Comparison of ENCODE assay signal across 8 cellular contexts in the genomic region with DNA sequence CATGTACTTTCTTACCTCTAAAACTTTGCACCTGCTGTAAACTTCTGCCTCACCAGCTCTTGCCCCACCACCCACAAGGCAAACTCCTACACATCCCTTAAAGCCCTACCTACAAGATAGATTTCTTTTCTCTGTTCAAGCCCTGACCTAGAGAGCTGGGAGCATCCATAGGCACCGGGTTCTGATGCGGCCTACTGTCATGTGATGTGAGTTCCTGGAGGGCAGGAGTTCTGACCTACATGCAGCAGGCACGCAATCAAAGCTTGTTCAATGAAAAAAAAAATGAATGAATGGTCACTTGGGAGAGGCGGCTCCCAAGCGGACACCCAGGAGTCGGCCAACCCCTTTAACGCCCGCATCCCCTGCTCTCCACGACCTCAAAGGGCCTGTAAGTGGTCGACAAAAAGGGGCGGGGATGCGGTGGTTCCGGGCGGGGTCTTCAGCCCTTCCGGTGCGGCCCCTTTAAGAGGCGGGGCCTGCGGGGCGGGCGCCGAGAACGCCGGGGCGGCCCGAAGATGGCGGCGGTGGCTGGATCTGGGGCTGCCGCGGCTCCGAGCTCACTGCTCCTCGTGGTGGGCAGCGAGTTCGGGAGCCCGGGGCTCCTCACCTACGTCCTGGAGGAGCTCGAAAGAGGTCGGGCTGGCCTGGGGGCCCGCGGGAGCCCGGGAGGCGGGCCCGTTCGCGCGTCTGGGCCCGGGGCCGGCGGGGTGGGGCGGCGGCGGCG. TPM values are rescaled to one million over a fixed set of nuclear protein-coding genes. Genes with fewer than 3 reads are reported as not detected.
DNase-seq lines count a peak whose midpoint lies in the region; ATAC-seq, FAIRE-seq and TF ChIP-seq lines count a peak whose summit lies in the region.

A gene with protein sequence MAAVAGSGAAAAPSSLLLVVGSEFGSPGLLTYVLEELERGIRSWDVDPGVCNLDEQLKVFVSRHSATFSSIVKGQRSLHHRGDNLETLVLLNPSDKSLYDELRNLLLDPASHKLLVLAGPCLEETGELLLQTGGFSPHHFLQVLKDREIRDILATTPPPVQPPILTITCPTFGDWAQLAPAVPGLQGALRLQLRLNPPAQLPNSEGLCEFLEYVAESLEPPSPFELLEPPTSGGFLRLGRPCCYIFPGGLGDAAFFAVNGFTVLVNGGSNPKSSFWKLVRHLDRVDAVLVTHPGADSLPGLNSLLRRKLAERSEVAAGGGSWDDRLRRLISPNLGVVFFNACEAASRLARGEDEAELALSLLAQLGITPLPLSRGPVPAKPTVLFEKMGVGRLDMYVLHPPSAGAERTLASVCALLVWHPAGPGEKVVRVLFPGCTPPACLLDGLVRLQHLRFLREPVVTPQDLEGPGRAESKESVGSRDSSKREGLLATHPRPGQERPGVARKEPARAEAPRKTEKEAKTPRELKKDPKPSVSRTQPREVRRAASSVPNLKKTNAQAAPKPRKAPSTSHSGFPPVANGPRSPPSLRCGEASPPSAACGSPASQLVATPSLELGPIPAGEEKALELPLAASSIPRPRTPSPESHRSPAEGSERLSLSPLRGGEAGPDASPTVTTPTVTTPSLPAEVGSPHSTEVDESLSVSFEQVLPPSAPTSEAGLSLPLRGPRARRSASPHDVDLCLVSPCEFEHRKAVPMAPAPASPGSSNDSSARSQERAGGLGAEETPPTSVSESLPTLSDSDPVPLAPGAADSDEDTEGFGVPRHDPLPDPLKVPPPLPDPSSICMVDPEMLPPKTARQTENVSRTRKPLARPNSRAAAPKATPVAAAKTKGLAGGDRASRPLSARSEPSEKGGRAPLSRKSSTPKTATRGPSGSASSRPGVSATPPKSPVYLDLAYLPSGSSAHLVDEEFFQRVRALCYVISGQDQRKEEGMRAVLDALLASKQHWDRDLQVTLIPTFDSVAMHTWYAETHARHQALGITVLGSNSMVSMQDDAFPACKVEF (plus strand): TSS at position 493 of the 724 bp plus-strand sequence. CDS start 23 bp downstream, at position 516.

- peak; percentile 83 for TF ChIP-seq POLR2A in H54 (IDR thresholded peaks at IDR 0.05; ENCODE audit: low read depth, low read length)

- DNase-seq in ELF-1 (ENCODE audit: low read depth, low spot score) (peak; percentile 88), H54 (ENCODE audit: insufficient read length, low spot score) (peak; percentile 75), NCI-H1105 (lab: John Stamatoyannopoulos, UW) (peak; percentile 81), WERI-Rb-1 (peak; percentile 83), mammary epithelial cell (peak; percentile 19), immature natural killer cell (peak; percentile 54 to 57 (median 57))
- peak; percentile 44 to 68 for DNase-seq in stimulated activated CD4-positive, alpha-beta T cell treated with anti-CD3 and anti-CD28 coated beads, Interleukin-12 subunit alpha, Interleukin-12 subunit beta, amount 100 ng/mL, for 24 hours (ENCODE audit: low read depth in 2 of 2)

- in situ Hi-C loops in mammary epithelial cell (cut with MboI; ENCODE audit: low sequenced_read_pairs in 2 of 2): no loop called here

- ATAC-seq in HG03469 (IDR thresholded peaks at IDR 0.05; ENCODE audit: unreplicated experiment): no peak

- peaks cover 26% of the 10 kb centered on the region for H3K79me2 ChIP-seq in mammary epithelial cell (ENCODE audit: insufficient read depth, low read length)

- H3K9ac ChIP-seq in mammary epithelial cell (ENCODE audit: insufficient read depth, low read length): peak within 1 kb of the TSS; percentile 40

- H3K9me3 ChIP-seq in WERI-Rb-1 (ENCODE audit: severe bottlenecking) (no peaks in the 10 kb centered on the region), mammary epithelial cell (replicated peaks; ENCODE audit: insufficient read depth, low read length) (no peaks in the 10 kb centered on the region)

- CTCF ChIA-PET in mammary epithelial cell (lab: Charles Lee; ENCODE audit: low non-redundant PET): interaction anchor here (0.6 kb wide), 1 partner anchor 44 kb away, joined by 4 read pairs; no protein-coding TSS in a partner anchor

- H4K20me1 ChIP-seq in mammary epithelial cell (ENCODE audit: insufficient read depth, low read length): peaks cover 2% of the 10 kb centered on the region

- peaks cover 36 to 40% of the 10 kb centered on the region in 2 donors for H3K4me1 Mint-ChIP-seq in immature natural killer cell

- H2AFZ ChIP-seq in mammary epithelial cell (ENCODE audit: low read depth, low read length): peak within 1 kb of the TSS; percentile 90

- H3K36me3 ChIP-seq in WERI-Rb-1 (peaks cover 32% of the 10 kb centered on the region), mammary epithelial cell (ENCODE audit: insufficient read depth, low read length) (peaks cover 1% of the 10 kb centered on the region)

- H3K27me3 Mint-ChIP-seq in immature natural killer cell (ENCODE audit: low read depth in 3 of 3): peaks cover 0 to 1% (median 0%) of the 10 kb centered on the region in 3 donors

- H3K4me1 ChIP-seq in mammary epithelial cell (ENCODE audit: insufficient read depth, low read length): peaks cover 28% of the 10 kb centered on the region

- BruUV-seq in mammary epithelial cell (replicated peaks; lab: Mats Ljungman, UMichigan): no TSS peak

- dilution Hi-C loops in mammary epithelial cell (cut with HindIII; ENCODE audit: low sequenced_read_pairs): no loop called here

- H3K27ac ChIP-seq in WERI-Rb-1 (peak within 1 kb of the TSS; percentile 83), mammary epithelial cell (ENCODE audit: insufficient read depth, low read depth, low read length) (no peak within 1 kb of the TSS)

- peak within 1 kb of the TSS; percentile 94 for H3K4me2 ChIP-seq in mammary epithelial cell (ENCODE audit: insufficient read depth, low read depth, low read length)

- peak within 1 kb of the TSS; percentile 85 to 94 (median 89) for H3K4me3 Mint-ChIP-seq in immature natural killer cell

- H3K36me3 Mint-ChIP-seq in immature natural killer cell: no peaks in the 10 kb centered on the region

- TF ChIP-seq CTCF in WERI-Rb-1 (IDR thresholded peaks at IDR 0.05; ENCODE audit: low read depth, low read length): no peak
- TF ChIP-seq CTCF in mammary epithelial cell (conservative IDR thresholded peaks at IDR 0.05 in 1 of 2, IDR thresholded peaks at IDR 0.05 in 1 of 2; ENCODE audit: extremely low read depth in 1 of 2, insufficient read depth in 1 of 2, low read depth in 1 of 2, low read length in 2 of 2): no peak

- H3K27ac Mint-ChIP-seq in immature natural killer cell: peak within 1 kb of the TSS; percentile 83 to 90 (median 85)

- H3K27me3 ChIP-seq in WERI-Rb-1 (ENCODE audit: insufficient read depth, low read depth, severe bottlenecking) (no peaks in the 10 kb centered on the region), mammary epithelial cell (ENCODE audit: insufficient read depth, low read length) (no peaks in the 10 kb centered on the region)

- 7% methylated on average over 11 of the region's 52 CpGs for WGBS in mammary epithelial cell (ENCODE audit: low coverage, missing lambda C conversion rate)

- FAIRE-seq in H54 (lab: Jason Lieb, UNC): no peak

- H3K9me3 Mint-ChIP-seq in immature natural killer cell: no peaks in the 10 kb centered on the region

- intact Hi-C loops in mammary epithelial cell (cut with micrococcal nuclease): no loop called here

- peak within 1 kb of the TSS; percentile 67 for H3K4me3 ChIP-seq in WERI-Rb-1 (ENCODE audit: low read depth, low read length)
- H3K4me3 ChIP-seq in mammary epithelial cell (replicated peaks in 1 of 3; ENCODE audit: insufficient read depth in 1 of 3, low read depth in 2 of 3, low read length in 3 of 3): peak within 1 kb of the TSS; percentile 75 to 92 (median 88)

RNA-seq across cellular contexts. Expression of the gene that starts here (rescaled TPM):
- total RNA-seq in mammary epithelial cell: 10 to 100 TPM; 15.3 to 50.5 TPM
- polyA plus RNA-seq in mammary epithelial cell (14.0 TPM), immature natural killer cell (10 to 100 TPM; 14.7 to 51.5 (median 17.7) TPM)
- polyA minus RNA-seq in mammary epithelial cell: 106 TPM

Comparison
In these comparisons a context has a peak if more than half of its experiments do, and no peak if none do; other contexts are left out.
1. DNase-seq: peak in every context shown above with its lines; median percentile 88 in ELF-1; 83 in WERI-Rb-1; 81 in NCI-H1105; 75 in H54; 57 in immature natural killer cell; 56 in stimulated activated CD4-positive, alpha-beta T cell treated with anti-CD3 and anti-CD28 coated beads, Interleukin-12 subunit alpha, Interleukin-12 subunit beta, amount 100 ng/mL, for 24 hours; 19 in mammary epithelial cell.